1 cellular context compared by ENCODE assay signal in the genomic region with DNA sequence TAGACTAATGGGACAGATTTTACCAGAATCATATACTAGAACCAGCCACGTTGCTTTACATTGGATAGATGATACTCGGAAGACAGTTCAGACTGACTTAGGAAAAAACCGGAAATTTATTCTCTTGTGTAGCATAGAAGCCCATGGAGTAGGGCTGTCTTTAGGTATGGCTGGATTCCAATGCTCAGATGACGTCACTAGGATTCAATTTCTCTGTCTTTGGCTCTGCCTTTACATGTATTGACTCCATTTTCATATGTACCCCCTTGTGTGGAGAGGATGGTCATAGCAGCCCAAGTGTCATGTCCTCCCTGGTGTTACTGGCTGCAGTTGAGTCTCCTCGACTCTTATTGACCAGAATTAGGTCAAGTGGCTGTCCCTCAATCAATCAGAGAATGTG.
TF ChIP-seq lines count a peak whose summit lies in the region.

No MANE protein-coding gene starts in this region.

TF ChIP-seq in IMR-90, 13 proteins besides CTCF, POLR2A, EP300 and RAD21:
- TF ChIP-seq MXI1 (IDR thresholded peaks at IDR 0.05; ENCODE audit: borderline replicate concordance, low read depth, low read length), result no peak
- TF ChIP-seq MAZ (IDR thresholded peaks at IDR 0.05; ENCODE audit: borderline replicate concordance, low read depth, low read length), result no peak
- no peak for TF ChIP-seq NFE2L2 (IDR thresholded peaks at IDR 0.05; ENCODE audit: low read depth, low read length)
- TF ChIP-seq FOS (IDR thresholded peaks at IDR 0.05; ENCODE audit: low read depth, low read length), result no peak
- TF ChIP-seq RCOR1 (IDR thresholded peaks at IDR 0.05; ENCODE audit: insufficient replicate concordance, low read length), result no peak
- TF ChIP-seq SMC3 (IDR thresholded peaks at IDR 0.05; ENCODE audit: low read depth, low read length), result no peak
- TF ChIP-seq CHD1 (IDR thresholded peaks at IDR 0.05; ENCODE audit: low read depth, low read length), result no peak
- no peak for TF ChIP-seq RFX5 (IDR thresholded peaks at IDR 0.05; ENCODE audit: low read depth, low read length)
- no peak for TF ChIP-seq BHLHE40 (IDR thresholded peaks at IDR 0.05; ENCODE audit: low read depth, low read length)
- TF ChIP-seq, protein P1, sequence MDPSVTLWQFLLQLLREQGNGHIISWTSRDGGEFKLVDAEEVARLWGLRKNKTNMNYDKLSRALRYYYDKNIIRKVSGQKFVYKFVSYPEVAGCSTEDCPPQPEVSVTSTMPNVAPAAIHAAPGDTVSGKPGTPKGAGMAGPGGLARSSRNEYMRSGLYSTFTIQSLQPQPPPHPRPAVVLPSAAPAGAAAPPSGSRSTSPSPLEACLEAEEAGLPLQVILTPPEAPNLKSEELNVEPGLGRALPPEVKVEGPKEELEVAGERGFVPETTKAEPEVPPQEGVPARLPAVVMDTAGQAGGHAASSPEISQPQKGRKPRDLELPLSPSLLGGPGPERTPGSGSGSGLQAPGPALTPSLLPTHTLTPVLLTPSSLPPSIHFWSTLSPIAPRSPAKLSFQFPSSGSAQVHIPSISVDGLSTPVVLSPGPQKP (IDR thresholded peaks at IDR 0.05; ENCODE audit: borderline replicate concordance, low read depth, low read length), result no peak
- TF ChIP-seq MAFK (IDR thresholded peaks at IDR 0.05; ENCODE audit: low read depth, low read length), result no peak
- TF ChIP-seq CEBPB (IDR thresholded peaks at IDR 0.05; ENCODE audit: low read depth, low read length), result no peak
- TF ChIP-seq, protein P2, sequence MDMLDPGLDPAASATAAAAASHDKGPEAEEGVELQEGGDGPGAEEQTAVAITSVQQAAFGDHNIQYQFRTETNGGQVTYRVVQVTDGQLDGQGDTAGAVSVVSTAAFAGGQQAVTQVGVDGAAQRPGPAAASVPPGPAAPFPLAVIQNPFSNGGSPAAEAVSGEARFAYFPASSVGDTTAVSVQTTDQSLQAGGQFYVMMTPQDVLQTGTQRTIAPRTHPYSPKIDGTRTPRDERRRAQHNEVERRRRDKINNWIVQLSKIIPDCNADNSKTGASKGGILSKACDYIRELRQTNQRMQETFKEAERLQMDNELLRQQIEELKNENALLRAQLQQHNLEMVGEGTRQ (IDR thresholded peaks at IDR 0.05; ENCODE audit: low read depth, low read length), result no peak
TF ChIP-seq in IMR-90: peak in this region for 0.
